ENCODE assay signal across 26 cellular contexts in the genomic region with DNA sequence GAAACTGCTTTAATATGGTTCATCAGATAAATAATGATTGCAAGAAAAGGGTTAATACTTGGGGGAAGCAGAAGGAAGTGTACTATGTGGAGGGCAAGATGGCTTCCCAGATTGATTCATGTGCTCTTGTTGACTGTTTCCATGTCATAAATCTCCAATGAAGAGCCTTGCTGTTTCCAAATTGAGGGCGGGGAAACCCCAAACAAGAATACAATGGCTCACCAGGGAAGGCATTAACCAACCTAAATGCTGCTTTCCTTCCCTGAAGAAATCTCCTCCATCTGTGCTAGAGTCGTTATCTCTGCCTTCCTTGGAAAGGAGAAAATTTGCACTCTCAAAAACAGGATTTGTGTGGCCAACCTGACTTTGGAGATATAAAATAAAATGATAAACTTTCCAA. TPM values are rescaled to one million over a fixed set of nuclear protein-coding genes. Genes with fewer than 3 reads are reported as not detected.
"Had no signal": no experiment of that assay in that cellular context is flagged by ENCODE, and none has a peak within 500 bp of the region (broad histone marks: within the 10 kb centered on the region; RNA-seq: fewer than 3 reads in every experiment).

No MANE protein-coding gene starts in this region.

- H3K27ac Mint-ChIP-seq: IgD-negative memory B cell, T-cell had no signal

- H3K9me3 ChIP-seq: SK-N-SH had no signal

- H3K27ac ChIP-seq: HL-60, KMS-11, RWPE1 had no signal

- H3K9ac ChIP-seq: KMS-11, SK-N-SH had no signal

- FAIRE-seq: HTR-8/SVneo, K562 had no signal

- H3K4me1 Mint-ChIP-seq: IgD-negative memory B cell had no signal

- DNase-seq: Kasumi-1, MM.1S, NCI-H1092 treated with DMSO at 0.1 percent for 48 hours, NCI-H146, NCI-H1694 treated with DMSO at 0.1 percent for 48 hours, NCI-H1930, NCI-H2081, NCI-H2107, NCI-H226, NCI-H446, NCI-H510A, NCI-H524 treated with DMSO at 0.1 percent for 48 hours, NCI-H774, PC-3, SHP77, SK-N-SH, SW 1271, T-cell had no signal

- H3K4me2 ChIP-seq: KMS-11, SK-N-SH had no signal

- H3K4me3 Mint-ChIP-seq: IgD-negative memory B cell, T-cell had no signal

- H3K36me3 Mint-ChIP-seq: IgD-negative memory B cell, T-cell had no signal

- H3K4me3 ChIP-seq: K562 had no signal

RNA-seq across cellular contexts. Expression of gene CDH13, which starts 28.0 kb away (rescaled TPM):
- total RNA-seq: K562, OCI-LY7, SK-MEL-5, T-cell had no signal
